Comparison of ENCODE assay signal across 1 cellular context in the genomic region with DNA sequence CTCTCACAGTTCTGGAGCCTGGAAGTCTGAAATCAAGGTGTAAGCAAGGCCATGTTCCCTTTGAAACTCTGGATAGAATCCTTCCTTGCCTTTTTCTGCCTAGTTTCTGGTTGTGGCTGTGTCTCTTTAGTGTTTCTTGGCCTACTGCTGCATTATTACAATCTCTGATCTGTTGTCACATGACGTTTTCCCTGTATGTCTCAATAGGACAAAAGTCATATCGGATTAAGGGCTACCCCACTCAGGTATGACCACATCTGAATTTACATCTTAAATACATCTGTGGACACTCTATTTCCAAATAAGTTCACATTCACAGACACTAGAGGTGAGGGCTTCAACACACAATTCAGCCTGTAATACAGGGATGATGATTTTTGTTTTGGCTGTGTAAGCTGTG.
TF ChIP-seq lines count a peak whose summit lies in the region.

No MANE protein-coding gene starts in this region.

TF ChIP-seq in IMR-90, 13 proteins besides CTCF, POLR2A, EP300 and RAD21 (continued from another document):
- TF ChIP-seq, protein P1, sequence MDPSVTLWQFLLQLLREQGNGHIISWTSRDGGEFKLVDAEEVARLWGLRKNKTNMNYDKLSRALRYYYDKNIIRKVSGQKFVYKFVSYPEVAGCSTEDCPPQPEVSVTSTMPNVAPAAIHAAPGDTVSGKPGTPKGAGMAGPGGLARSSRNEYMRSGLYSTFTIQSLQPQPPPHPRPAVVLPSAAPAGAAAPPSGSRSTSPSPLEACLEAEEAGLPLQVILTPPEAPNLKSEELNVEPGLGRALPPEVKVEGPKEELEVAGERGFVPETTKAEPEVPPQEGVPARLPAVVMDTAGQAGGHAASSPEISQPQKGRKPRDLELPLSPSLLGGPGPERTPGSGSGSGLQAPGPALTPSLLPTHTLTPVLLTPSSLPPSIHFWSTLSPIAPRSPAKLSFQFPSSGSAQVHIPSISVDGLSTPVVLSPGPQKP (IDR thresholded peaks at IDR 0.05; ENCODE audit: borderline replicate concordance, low read depth, low read length), result no peak
- no peak for TF ChIP-seq FOS (IDR thresholded peaks at IDR 0.05; ENCODE audit: low read depth, low read length)
- TF ChIP-seq BHLHE40 (IDR thresholded peaks at IDR 0.05; ENCODE audit: low read depth, low read length), result no peak
- TF ChIP-seq CEBPB (IDR thresholded peaks at IDR 0.05; ENCODE audit: low read depth, low read length), result no peak
- no peak for TF ChIP-seq MAFK (IDR thresholded peaks at IDR 0.05; ENCODE audit: low read depth, low read length)
- TF ChIP-seq, protein P2, sequence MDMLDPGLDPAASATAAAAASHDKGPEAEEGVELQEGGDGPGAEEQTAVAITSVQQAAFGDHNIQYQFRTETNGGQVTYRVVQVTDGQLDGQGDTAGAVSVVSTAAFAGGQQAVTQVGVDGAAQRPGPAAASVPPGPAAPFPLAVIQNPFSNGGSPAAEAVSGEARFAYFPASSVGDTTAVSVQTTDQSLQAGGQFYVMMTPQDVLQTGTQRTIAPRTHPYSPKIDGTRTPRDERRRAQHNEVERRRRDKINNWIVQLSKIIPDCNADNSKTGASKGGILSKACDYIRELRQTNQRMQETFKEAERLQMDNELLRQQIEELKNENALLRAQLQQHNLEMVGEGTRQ (IDR thresholded peaks at IDR 0.05; ENCODE audit: low read depth, low read length), result no peak
- TF ChIP-seq MXI1 (IDR thresholded peaks at IDR 0.05; ENCODE audit: borderline replicate concordance, low read depth, low read length), result no peak
- TF ChIP-seq RFX5 (IDR thresholded peaks at IDR 0.05; ENCODE audit: low read depth, low read length), result no peak
